Comparison of ENCODE assay signal across 33 cellular contexts in genomic region chr7:2296830-2297229, GRCh38.
"Had no signal": no experiment of that assay in that cellular context is flagged by ENCODE, and none has a peak within 500 bp of the region (broad histone marks: within the 10 kb centered on the region; RNA-seq: fewer than 3 reads in every experiment).

No MANE protein-coding gene starts in this region.

- H3K4me3 Mint-ChIP-seq: activated CD4-positive, alpha-beta memory T cell treated with anti-CD3 and anti-CD28 coated beads, Interleukin-2, amount 10 ng/mL, durations not matched to agents 7 days and 5 days; activated CD8-positive, alpha-beta memory T cell treated with anti-CD3 and anti-CD28 coated beads, Interleukin-2, amount 10 ng/mL, durations not matched to agents 7 days and 5 days; activated naive CD4-positive, alpha-beta T cell treated with anti-CD3 and anti-CD28 coated beads, Interleukin-2, amount 10 ng/mL, durations not matched to agents 7 days and 5 days; activated naive CD8-positive, alpha-beta T cell; activated naive CD8-positive, alpha-beta T cell treated with anti-CD3 and anti-CD28 coated beads, Interleukin-2, amount 50 U/mL, for 24 hours had no signal

- H3K36me3 Mint-ChIP-seq: activated CD8-positive, alpha-beta memory T cell treated with anti-CD3 and anti-CD28 coated beads, Interleukin-2, amount 10 ng/mL, durations not matched to agents 7 days and 5 days; activated naive CD4-positive, alpha-beta T cell treated with anti-CD3 and anti-CD28 coated beads, Interleukin-2, amount 10 ng/mL, durations not matched to agents 7 days and 5 days; activated naive CD8-positive, alpha-beta T cell had no signal

- H3K27me3 ChIP-seq: brain microvascular endothelial cell, Peyer's patch, SJSA1 had no signal

- H3K27me3 Mint-ChIP-seq: activated CD4-positive, alpha-beta memory T cell treated with anti-CD3 and anti-CD28 coated beads, Interleukin-2, amount 10 ng/mL, durations not matched to agents 7 days and 5 days; activated CD8-positive, alpha-beta memory T cell treated with anti-CD3 and anti-CD28 coated beads, Interleukin-2, amount 10 ng/mL, durations not matched to agents 7 days and 5 days; activated naive CD4-positive, alpha-beta T cell treated with anti-CD3 and anti-CD28 coated beads, Interleukin-2, amount 10 ng/mL, durations not matched to agents 7 days and 5 days; activated naive CD8-positive, alpha-beta T cell; activated naive CD8-positive, alpha-beta T cell treated with anti-CD3 and anti-CD28 coated beads, Interleukin-2, amount 50 U/mL, for 24 hours had no signal

- H3K27ac Mint-ChIP-seq: activated CD4-positive, alpha-beta memory T cell treated with anti-CD3 and anti-CD28 coated beads, Interleukin-2, amount 10 ng/mL, durations not matched to agents 7 days and 5 days; activated CD8-positive, alpha-beta memory T cell treated with anti-CD3 and anti-CD28 coated beads, Interleukin-2, amount 10 ng/mL, durations not matched to agents 7 days and 5 days; activated naive CD4-positive, alpha-beta T cell treated with anti-CD3 and anti-CD28 coated beads, Interleukin-2, amount 10 ng/mL, durations not matched to agents 7 days and 5 days; activated naive CD8-positive, alpha-beta T cell; activated naive CD8-positive, alpha-beta T cell treated with anti-CD3 and anti-CD28 coated beads, Interleukin-2, amount 50 U/mL, for 24 hours had no signal

- DNase-seq: activated CD4-positive, alpha-beta memory T cell treated with anti-CD3 and anti-CD28 coated beads, Interleukin-2, amount 10 ng/mL, durations not matched to agents 7 days and 5 days; activated CD4-positive, alpha-beta T cell treated with anti-CD3 and anti-CD28 coated beads for 1 hour; activated CD4-positive, alpha-beta T cell treated with anti-CD3 and anti-CD28 coated beads for 48 hours; activated CD4-positive, CD25-positive, alpha-beta regulatory T cell; activated CD8-positive, alpha-beta memory T cell treated with anti-CD3 and anti-CD28 coated beads for 24 hours; activated CD8-positive, alpha-beta memory T cell treated with anti-CD3 and anti-CD28 coated beads, Interleukin-2, amount 10 ng/mL, durations not matched to agents 7 days and 5 days; activated CD8-positive, alpha-beta memory T cell treated with anti-CD3 and anti-CD28 coated beads, Interleukin-2, amount 50 U/mL, for 48 hours; activated effector memory CD4-positive, alpha-beta T cell treated with Interleukin-2 at 50 U/mL for 16 hours; activated naive CD4-positive, alpha-beta T cell treated with anti-CD3 and anti-CD28 coated beads, Interleukin-2, amount 10 ng/mL, durations not matched to agents 7 days and 5 days; activated naive CD8-positive, alpha-beta T cell treated with anti-CD3 and anti-CD28 coated beads, Interleukin-2, amount 50 U/mL, for 24 hours; activated T-cell treated with anti-CD3 and anti-CD28 coated beads, Interleukin-2, amount 50 U/mL, for 48 hours; anterior cingulate cortex; brain microvascular endothelial cell; central memory CD4-positive, alpha-beta T cell; NCI-H1048; NCI-H1105 treated with DMSO at 0.1 percent for 48 hours; NCI-H1436; NCI-H1694; NCI-H1930; NCI-H510A; NCI-H748 treated with DMSO at 0.1 percent for 48 hours; NK-92 treated with Interleukin-12 subunit alpha and Interleukin-12 subunit beta, amount 100 ng/mL, for 24 hours; PC-3; Peyer's patch; RPMI8226; SHP77 treated with DMSO at 0.1 percent for 48 hours; T-helper 1 cell; T-helper 2 cell; T-helper 9 cell had no signal

- H3K9me3 ChIP-seq: Peyer's patch, SJSA1 had no signal

- H3K36me3 ChIP-seq: brain microvascular endothelial cell, Peyer's patch, SJSA1 had no signal

- ATAC-seq: activated CD8-positive, alpha-beta memory T cell treated with anti-CD3 and anti-CD28 coated beads, Interleukin-2, amount 10 ng/mL, durations not matched to agents 7 days and 5 days; activated naive CD8-positive, alpha-beta T cell treated with anti-CD3 and anti-CD28 coated beads, Interleukin-2, amount 50 U/mL, for 24 hours; PC-3; SK-N-SH treated with all-trans-retinoic acid at 6 μM for 48 hours had no signal

- H3K27ac ChIP-seq: brain microvascular endothelial cell, SJSA1, VCaP had no signal

- H3K4me3 ChIP-seq: Peyer's patch, SJSA1 had no signal

- H3K9me3 Mint-ChIP-seq: activated CD4-positive, alpha-beta memory T cell treated with anti-CD3 and anti-CD28 coated beads, Interleukin-2, amount 10 ng/mL, durations not matched to agents 7 days and 5 days; activated naive CD4-positive, alpha-beta T cell treated with anti-CD3 and anti-CD28 coated beads, Interleukin-2, amount 10 ng/mL, durations not matched to agents 7 days and 5 days; activated naive CD8-positive, alpha-beta T cell treated with anti-CD3 and anti-CD28 coated beads, Interleukin-2, amount 50 U/mL, for 24 hours had no signal

- H3K4me1 ChIP-seq: Peyer's patch had no signal
